Comparison of ENCODE assay signal across 1 cellular context in genomic region chr17:55295411-55296170, GRCh38.
TF ChIP-seq lines count a peak whose summit lies in the region.

No MANE protein-coding gene starts in this region.

TF ChIP-seq in SK-N-SH treated with all-trans-retinoic acid at 6 μM for 48 hours, 23 proteins besides CTCF, POLR2A, EP300 and RAD21 (continued from another document):
- TF ChIP-seq, protein P1, sequence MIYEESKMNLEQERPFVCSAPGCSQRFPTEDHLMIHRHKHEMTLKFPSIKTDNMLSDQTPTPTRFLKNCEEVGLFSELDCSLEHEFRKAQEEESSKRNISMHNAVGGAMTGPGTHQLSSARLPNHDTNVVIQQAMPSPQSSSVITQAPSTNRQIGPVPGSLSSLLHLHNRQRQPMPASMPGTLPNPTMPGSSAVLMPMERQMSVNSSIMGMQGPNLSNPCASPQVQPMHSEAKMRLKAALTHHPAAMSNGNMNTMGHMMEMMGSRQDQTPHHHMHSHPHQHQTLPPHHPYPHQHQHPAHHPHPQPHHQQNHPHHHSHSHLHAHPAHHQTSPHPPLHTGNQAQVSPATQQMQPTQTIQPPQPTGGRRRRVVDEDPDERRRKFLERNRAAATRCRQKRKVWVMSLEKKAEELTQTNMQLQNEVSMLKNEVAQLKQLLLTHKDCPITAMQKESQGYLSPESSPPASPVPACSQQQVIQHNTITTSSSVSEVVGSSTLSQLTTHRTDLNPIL (CRISPR knock-in tag; IDR thresholded peaks at IDR 0.05; ENCODE audit: low read depth), result no peak
- no peak for TF ChIP-seq ZFP3 (CRISPR knock-in tag; IDR thresholded peaks at IDR 0.05)
- no peak for TF ChIP-seq ISL1 (CRISPR knock-in tag; IDR thresholded peaks at IDR 0.05)
- TF ChIP-seq PPARA (CRISPR knock-in tag; IDR thresholded peaks at IDR 0.05; ENCODE audit: borderline replicate concordance), result no peak
- no peak for TF ChIP-seq GLIS3 (CRISPR knock-in tag; IDR thresholded peaks at IDR 0.05)
- no peak for TF ChIP-seq ZNF70 (CRISPR knock-in tag; IDR thresholded peaks at IDR 0.05)
- no peak for TF ChIP-seq BACH2 (CRISPR knock-in tag; IDR thresholded peaks at IDR 0.05; ENCODE audit: borderline replicate concordance)
